16 cellular contexts compared by ENCODE assay signal in genomic region chr16:75653926-75654325, GRCh38. TPM values are rescaled to one million over a fixed set of nuclear protein-coding genes. Genes with fewer than 3 reads are reported as not detected.
A peak's percentile ranks its signal among the peaks of the same experiment; 100 is the strongest.
DNase-seq lines count a peak whose midpoint lies in the region; ATAC-seq, FAIRE-seq and TF ChIP-seq lines count a peak whose summit lies in the region.
"Had no signal": no experiment of that assay in that cellular context is flagged by ENCODE, and none has a peak within 500 bp of the region (broad histone marks: within the 10 kb centered on the region; RNA-seq: fewer than 3 reads in every experiment).

No MANE protein-coding gene starts in this region.

- no peak for FAIRE-seq in astrocyte (lab: Jason Lieb, UNC)
- FAIRE-seq: GM12891, HepG2 had no signal

- H2BK20ac ChIP-seq in IMR-90 (ENCODE audit: low read depth, low read length): no peak overlapping the region

- no peak overlapping the region for H3K56ac ChIP-seq in IMR-90 (ENCODE audit: extremely low read depth, insufficient read depth, low read length)

- POLR2A ChIA-PET in BJ (lab: Charles Lee): interaction anchor here (0.6 kb wide), 4 partner anchors 22 to 1514 kb away, joined by 5 to 14 read pairs (median 8); partner anchors contain the start of gene BCAR1
- POLR2A ChIA-PET in IMR-90 (lab: Charles Lee; ENCODE audit: unreplicated experiment): interaction anchor here (0.6 kb wide), 1 partner anchor 101 kb away, joined by 5 read pairs; no protein-coding TSS in a partner anchor
- POLR2A ChIA-PET in naive thymus-derived CD8-positive, alpha-beta T cell (lab: Charles Lee): no interaction called here

- H4K91ac ChIP-seq in IMR-90 (ENCODE audit: insufficient read depth, low read depth, low read length): no peak overlapping the region

- TF ChIP-seq CTCF in BJ (IDR thresholded peaks at IDR 0.05; ENCODE audit: insufficient read depth, low read depth, low read length): no peak
- TF ChIP-seq CTCF in IMR-90 (conservative IDR thresholded peaks at IDR 0.05; ENCODE audit: low read depth, low read length): no peak
- no peak for TF ChIP-seq CTCF in astrocyte (IDR thresholded peaks at IDR 0.05; ENCODE audit: insufficient read depth, low read depth, low read length)

- no peak overlapping the region for H3K4me3 Mint-ChIP-seq in astrocyte (ENCODE audit: unreplicated experiment)
- H3K4me3 Mint-ChIP-seq in naive thymus-derived CD8-positive, alpha-beta T cell: peak overlapping the region in 6 of 10 donors; percentile 14 to 52 (median 32)

- no peak overlapping the region for H3K4ac ChIP-seq in IMR-90 (ENCODE audit: low read depth, low read length)

- H3K4me2 ChIP-seq in IMR-90 (ENCODE audit: low read depth, low read length) (no peak overlapping the region; the same call in 1 of the 2 replicates), astrocyte (ENCODE audit: low read length) (no peak overlapping the region)

- H3K27ac ChIP-seq in IMR-90 (ENCODE audit: insufficient read depth, low read length) (peak overlapping the region; percentile 42; the same call in 1 of the 2 replicates), astrocyte (ENCODE audit: low read depth, low read length) (no peak overlapping the region)

- no peak overlapping the region for H3K4me3 ChIP-seq in BJ (ENCODE audit: low read depth, low read length)
- no peak overlapping the region for H3K4me3 ChIP-seq in IMR-90 (ENCODE audit: insufficient read depth, low read depth, low read length)
- H3K4me3 ChIP-seq in astrocyte (ENCODE audit: insufficient read depth, low read depth, low read length): no peak overlapping the region

- peak; percentile 61 for ATAC-seq in IMR-90 (ENCODE audit: low read depth)
- no peak for ATAC-seq in naive thymus-derived CD8-positive, alpha-beta T cell
- no peak for ATAC-seq in HG02588 (IDR thresholded peaks at IDR 0.05; ENCODE audit: unreplicated experiment)
- ATAC-seq: HepG2 had no signal

- H3K79me2 ChIP-seq in astrocyte (ENCODE audit: insufficient read depth, low read length): peaks cover 74% of the 10 kb centered on the region

- DNase-seq in BJ (ENCODE audit: low read depth) (peak; percentile 67), IMR-90 (peak; percentile 76), astrocyte (ENCODE audit: low read depth) (peak; percentile 35), midbrain (lab: John Stamatoyannopoulos, UW) (no peak), GF-D8 (lab: John Stamatoyannopoulos, UW) (no peak), HuH-7.5 (ENCODE audit: low spot score) (no peak)
- DNase-seq in naive thymus-derived CD8-positive, alpha-beta T cell: no peak
- DNase-seq: Calu3; foreskin melanocyte; NCI-H1694 treated with DMSO at 0.1 percent for 48 hours; stimulated activated CD8-positive, alpha-beta memory T cell treated with anti-CD3 and anti-CD28 coated beads, Interleukin-4, amount 100 ng/mL, for 48 hours had no signal

- peaks cover 8 to 37% of the 10 kb centered on the region in 2 experiments for H3K79me1 ChIP-seq in IMR-90 (ENCODE audit: low read depth in 1 of 2, low read length in 2 of 2)

- intact Hi-C loops in IMR-90 (cut with micrococcal nuclease): no loop called here

- no peak overlapping the region for H4K8ac ChIP-seq in IMR-90 (ENCODE audit: low read depth in 2 of 2, low read length in 2 of 2)

- H2BK15ac ChIP-seq in IMR-90 (ENCODE audit: low read depth, low read length): no peak overlapping the region

- no peak overlapping the region for H3K23ac ChIP-seq in IMR-90 (ENCODE audit: low read depth, low read length)

- peaks cover 5% of the 10 kb centered on the region for H3K9me1 ChIP-seq in IMR-90 (ENCODE audit: insufficient read depth, low read length)

- peaks cover 21% of the 10 kb centered on the region for H3K4me1 Mint-ChIP-seq in astrocyte (ENCODE audit: low read depth, unreplicated experiment)
- H3K4me1 Mint-ChIP-seq in naive thymus-derived CD8-positive, alpha-beta T cell: peaks cover 34 to 64% (median 54%) of the 10 kb centered on the region in 4 donors

- H2AFZ ChIP-seq in IMR-90 (replicated peaks; ENCODE audit: low read length, poor library complexity): no peak overlapping the region
- H2AFZ ChIP-seq in astrocyte (ENCODE audit: low read depth, low read length): no peak overlapping the region

- H2BK5ac ChIP-seq in IMR-90 (ENCODE audit: low read depth, low read length, poor library complexity, severe bottlenecking): no peak overlapping the region

- H4K20me1 ChIP-seq in IMR-90 (ENCODE audit: insufficient read depth, low read length): peaks cover 54% of the 10 kb centered on the region
- peaks cover 74% of the 10 kb centered on the region for H4K20me1 ChIP-seq in astrocyte (ENCODE audit: insufficient read depth, low read length)

- no TSS peak for BruUV-seq in IMR-90 (replicated peaks; lab: Mats Ljungman, UMichigan)

- no peak for TF ChIP-seq RAD21 in IMR-90 (IDR thresholded peaks at IDR 0.05; ENCODE audit: low read length)

- in situ Hi-C loops in IMR-90 (cut with MboI; ENCODE audit: low sequenced_read_pairs): no loop called here

- H3K36me3 ChIP-seq in BJ (ENCODE audit: control insufficient read depth, insufficient read depth, low read length) (peaks cover 18% of the 10 kb centered on the region), IMR-90 (ENCODE audit: control insufficient read depth, insufficient read depth, low read length) (peaks cover 27% of the 10 kb centered on the region), astrocyte (ENCODE audit: insufficient read depth, low read length) (peaks cover 38% of the 10 kb centered on the region)

- H3K18ac ChIP-seq in IMR-90 (ENCODE audit: low read depth, low read length): no peak overlapping the region

- no peak overlapping the region for H2BK120ac ChIP-seq in IMR-90 (ENCODE audit: low read depth, low read length)

- no peak for TF ChIP-seq POLR2A in IMR-90 (IDR thresholded peaks at IDR 0.05; ENCODE audit: low read depth, low read length)

- no CpG with 5 or more reads among the region's 1 CpG for WGBS in IMR-90 (ENCODE audit: extremely low coverage in 2 of 2, insufficient read length in 1 of 2), 2 experiments

- H3K36me3 Mint-ChIP-seq in astrocyte (ENCODE audit: low read depth, unreplicated experiment): peaks cover 6% of the 10 kb centered on the region
- peaks cover 14 to 72% (median 17%) of the 10 kb centered on the region in 3 donors for H3K36me3 Mint-ChIP-seq in naive thymus-derived CD8-positive, alpha-beta T cell

- H4K5ac ChIP-seq in IMR-90 (ENCODE audit: low read depth, low read length): no peak overlapping the region

- no peaks in the 10 kb centered on the region for H3K27me3 Mint-ChIP-seq in astrocyte (ENCODE audit: low read depth, unreplicated experiment)
- no peaks in the 10 kb centered on the region for H3K27me3 Mint-ChIP-seq in naive thymus-derived CD8-positive, alpha-beta T cell

- no peak overlapping the region for H3K9ac ChIP-seq in IMR-90 (ENCODE audit: low read depth, low read length)
- no peak overlapping the region for H3K9ac ChIP-seq in astrocyte (ENCODE audit: low read length)

- CTCF ChIA-PET in BJ (lab: Yijun Ruan, JAX): interaction anchor here (0.8 kb wide), 1 partner anchor 110 kb away, joined by 3 read pairs; no protein-coding TSS in a partner anchor
- CTCF ChIA-PET in IMR-90 (lab: Yijun Ruan, JAX): no interaction called here

- H3K27ac Mint-ChIP-seq in astrocyte (ENCODE audit: unreplicated experiment): no peak overlapping the region
- H3K27ac Mint-ChIP-seq in naive thymus-derived CD8-positive, alpha-beta T cell: peak overlapping the region; percentile 52 to 90 (median 82)

- H2AK9ac ChIP-seq in IMR-90 (replicated peaks; ENCODE audit: low read depth, low read length, poor library complexity): no peak overlapping the region

- H3K27me3 ChIP-seq in BJ (ENCODE audit: control insufficient read depth, insufficient read depth, low read length) (no peaks in the 10 kb centered on the region), IMR-90 (ENCODE audit: control insufficient read depth, insufficient read depth, low read length) (no peaks in the 10 kb centered on the region), astrocyte (ENCODE audit: insufficient read depth, low read length) (no peaks in the 10 kb centered on the region)

- H2AK5ac ChIP-seq in IMR-90 (ENCODE audit: low read depth, low read length): no peak overlapping the region

- H3K9me3 ChIP-seq in IMR-90 (ENCODE audit: control insufficient read depth, insufficient read depth, low read length): no peaks in the 10 kb centered on the region
- H3K9me3 ChIP-seq in astrocyte (ENCODE audit: insufficient read depth, low read depth, low read length): no peaks in the 10 kb centered on the region

- H3K9me3 Mint-ChIP-seq in astrocyte (ENCODE audit: unreplicated experiment): no peaks in the 10 kb centered on the region
- no peaks in the 10 kb centered on the region for H3K9me3 Mint-ChIP-seq in naive thymus-derived CD8-positive, alpha-beta T cell

- dilution Hi-C loops in IMR-90 (cut with HindIII; ENCODE audit: low sequenced_read_pairs, unreplicated experiment): no loop called here

- H3K4me1 ChIP-seq in IMR-90 (ENCODE audit: control insufficient read depth, insufficient read depth, low read length) (peaks cover 5% of the 10 kb centered on the region), astrocyte (ENCODE audit: insufficient read depth, low read length) (peaks cover 8% of the 10 kb centered on the region)

- H3K14ac ChIP-seq in IMR-90 (replicated peaks; ENCODE audit: low read depth, low read length): no peak overlapping the region

RNA-seq across cellular contexts. Expression of gene TERF2IP, which starts 6.4 kb away (rescaled TPM):
- polyA plus RNA-seq in BJ (2011; rRNA removed) (19.1 and 28.9 TPM in 2 replicates), IMR-90 (2012; rRNA removed) (32.5 and 35.2 TPM in 2 replicates)
- 6.2 and 7.2 TPM in 2 replicates for polyA minus RNA-seq in BJ (2011; rRNA and poly(A)+ RNA removed)
- total RNA-seq in IMR-90 (2012; rRNA removed) (15.4 and 25.6 TPM in 2 replicates), astrocyte (57.4 and 65.7 TPM in 2 replicates)
- 24.6 and 30.8 TPM in 2 replicates for polyA plus RNA-seq in IMR-90 (2012; cell fraction: cytosol; rRNA removed)
- polyA plus RNA-seq in IMR-90 (2012; cell fraction: nucleus; rRNA removed; ENCODE audit: low replicate concordance): 19.4 and 22.6 TPM in 2 replicates
- total RNA-seq in naive thymus-derived CD8-positive, alpha-beta T cell: 10 to 100 TPM; 89.8 to 92.1 TPM
- polyA plus RNA-seq in naive thymus-derived CD8-positive, alpha-beta T cell: 100 to 1,000 TPM in 2 of 3 donors, 10 to 100 TPM in 1; 96.4 to 137 (median 125) TPM

RNA-seq across cellular contexts. Expression of gene KARS1, which starts 6.5 kb away (rescaled TPM):
- polyA plus RNA-seq in BJ (2011; rRNA removed) (118 and 170 TPM in 2 replicates), IMR-90 (2012; rRNA removed) (111 and 122 TPM in 2 replicates)
- polyA minus RNA-seq in BJ (2011; rRNA and poly(A)+ RNA removed): 38.6 and 42.4 TPM in 2 replicates
- total RNA-seq in IMR-90 (2012; rRNA removed) (228 and 229 TPM in 2 replicates), astrocyte (150 and 155 TPM in 2 replicates)
- 35.8 and 53.7 TPM in 2 replicates for polyA plus RNA-seq in IMR-90 (2012; cell fraction: cytosol; rRNA removed)
- polyA plus RNA-seq in IMR-90 (2012; cell fraction: nucleus; rRNA removed; ENCODE audit: low replicate concordance): 16.1 and 76.9 TPM in 2 replicates
- 100 to 1,000 TPM; 140 to 142 TPM for total RNA-seq in naive thymus-derived CD8-positive, alpha-beta T cell
- 100 to 1,000 TPM; 194 to 214 (median 209) TPM for polyA plus RNA-seq in naive thymus-derived CD8-positive, alpha-beta T cell

RNA-seq across cellular contexts. Expression of gene CPHXL2, which starts 22.9 kb away (rescaled TPM):
- polyA plus RNA-seq in BJ (2011; rRNA removed) (not detected in 2 replicates), IMR-90 (2012; rRNA removed) (not detected in 2 replicates)
- not detected in 2 replicates for polyA minus RNA-seq in BJ (2011; rRNA and poly(A)+ RNA removed)
- total RNA-seq in IMR-90 (2012; rRNA removed) (not detected in 2 replicates), astrocyte (not detected in 2 replicates)
- polyA plus RNA-seq in IMR-90 (2012; cell fraction: cytosol; rRNA removed): not detected in 2 replicates
- polyA plus RNA-seq in IMR-90 (2012; cell fraction: nucleus; rRNA removed; ENCODE audit: low replicate concordance): not detected in 2 replicates
- total RNA-seq in naive thymus-derived CD8-positive, alpha-beta T cell: not detected
- not detected for polyA plus RNA-seq in naive thymus-derived CD8-positive, alpha-beta T cell
- total RNA-seq: Calu3, cardiac septum, HepG2, kidney epithelial cell had no signal
- polyA plus RNA-seq: HepG2 had no signal

RNA-seq across cellular contexts. Expression of gene ADAT1, which starts 30.8 kb away (rescaled TPM):
- 18.9 and 26.5 TPM in 2 replicates for polyA plus RNA-seq in BJ (2011; rRNA removed)
- 18.7 and 18.8 TPM in 2 replicates for polyA minus RNA-seq in BJ (2011; rRNA and poly(A)+ RNA removed)
- total RNA-seq in IMR-90 (2012; rRNA removed): 36.7 and 52.9 TPM in 2 replicates
- 22.7 and 23.4 TPM in 2 replicates for polyA plus RNA-seq in IMR-90 (2012; rRNA removed)
- polyA plus RNA-seq in IMR-90 (2012; cell fraction: cytosol; rRNA removed): 8.5 and 15.4 TPM in 2 replicates
- polyA plus RNA-seq in IMR-90 (2012; cell fraction: nucleus; rRNA removed; ENCODE audit: low replicate concordance): 10.6 and 36.6 TPM in 2 replicates
- total RNA-seq in astrocyte: 37.4 and 37.9 TPM in 2 replicates
- 10 to 100 TPM; 66.6 to 69.6 TPM for total RNA-seq in naive thymus-derived CD8-positive, alpha-beta T cell
- polyA plus RNA-seq in naive thymus-derived CD8-positive, alpha-beta T cell: 10 to 100 TPM; 35.0 to 41.5 (median 39.8) TPM

RNA-seq across cellular contexts. Expression of gene DUXB, which starts 47.3 kb away (rescaled TPM):
- not detected in 2 replicates for polyA plus RNA-seq in BJ (2011; rRNA removed)
- polyA minus RNA-seq in BJ (2011; rRNA and poly(A)+ RNA removed): not detected in 2 replicates
- not detected in 2 replicates for total RNA-seq in IMR-90 (2012; rRNA removed)
- not detected in 2 replicates for polyA plus RNA-seq in IMR-90 (2012; rRNA removed)
- not detected in 2 replicates for polyA plus RNA-seq in IMR-90 (2012; cell fraction: cytosol; rRNA removed)
- polyA plus RNA-seq in IMR-90 (2012; cell fraction: nucleus; rRNA removed; ENCODE audit: low replicate concordance): not detected in 2 replicates
- total RNA-seq in astrocyte: not detected in 2 replicates
- not detected for total RNA-seq in naive thymus-derived CD8-positive, alpha-beta T cell
- polyA plus RNA-seq in naive thymus-derived CD8-positive, alpha-beta T cell: not detected
- total RNA-seq: Calu3, cardiac septum, HepG2, kidney epithelial cell had no signal
- polyA plus RNA-seq: HepG2 had no signal

Comparison
In these comparisons a context has a peak if more than half of its experiments do, and no peak if none do; other contexts are left out.
1. DNase-seq: peak in BJ (single experiment), IMR-90 (single experiment) and astrocyte (single experiment); none in naive thymus-derived CD8-positive, alpha-beta T cell (0 of 10), midbrain (single experiment), GF-D8 (single experiment) and HuH-7.5 (single experiment).